ENCODE assay signal across 19 cellular contexts in genomic region chr10:55370021-55370420, GRCh38.
A peak's percentile ranks its signal among the peaks of the same experiment; 100 is the strongest.
DNase-seq lines count a peak whose midpoint lies in the region; ATAC-seq and TF ChIP-seq lines count a peak whose summit lies in the region.
"Had no signal": no experiment of that assay in that cellular context is flagged by ENCODE, and none has a peak within 500 bp of the region (broad histone marks: within the 10 kb centered on the region; RNA-seq: fewer than 3 reads in every experiment).

No MANE protein-coding gene starts in this region.

- ATAC-seq in activated T-helper 17 cell treated with anti-CD3 and anti-CD28 coated beads, Interleukin-2, amount 50 U/mL, for 72 hours (replicated peaks), result no peak
- no peak for ATAC-seq in gastroesophageal sphincter
- ATAC-seq: activated naive CD8-positive, alpha-beta T cell treated with anti-CD3 and anti-CD28 coated beads, Interleukin-2, amount 50 U/mL, for 24 hours had no signal

- H3K27me3 ChIP-seq in gastroesophageal sphincter, result no peaks in the 10 kb centered on the region

- no peaks in the 10 kb centered on the region for H3K27me3 Mint-ChIP-seq in mesothelial cell of epicardium (ENCODE audit: low read depth)
- H3K27me3 Mint-ChIP-seq in activated T-helper 17 cell treated with anti-CD3 and anti-CD28 coated beads, Interleukin-2, amount 50 U/mL, for 72 hours, result no peaks in the 10 kb centered on the region
- H3K27me3 Mint-ChIP-seq: activated CD4-positive, alpha-beta T cell treated with anti-CD3 and anti-CD28 coated beads, Interleukin-2, amount 10 ng/mL, durations not matched to agents 7 days and 5 days; activated naive CD8-positive, alpha-beta T cell treated with anti-CD3 and anti-CD28 coated beads, Interleukin-2, amount 50 U/mL, for 24 hours; activated T-cell treated with anti-CD3 and anti-CD28 coated beads, Interleukin-2, amount 50 U/mL, for 24 hours; IgD-negative memory B cell; stimulated activated naive CD8-positive, alpha-beta T cell treated with anti-CD3 and anti-CD28 coated beads, Interleukin-15, Interleukin-2, amounts not matched to agents 100 ng/mL and 50 ng/mL, for 24 hours had no signal

- peaks cover 41% of the 10 kb centered on the region for H3K4me1 Mint-ChIP-seq in mesothelial cell of epicardium
- no peaks in the 10 kb centered on the region for H3K4me1 Mint-ChIP-seq in activated T-helper 17 cell treated with anti-CD3 and anti-CD28 coated beads, Interleukin-2, amount 50 U/mL, for 72 hours
- H3K4me1 Mint-ChIP-seq: activated CD4-positive, alpha-beta T cell treated with anti-CD3 and anti-CD28 coated beads, Interleukin-2, amount 10 ng/mL, durations not matched to agents 7 days and 5 days; activated naive CD8-positive, alpha-beta T cell treated with anti-CD3 and anti-CD28 coated beads, Interleukin-2, amount 50 U/mL, for 24 hours; IgD-negative memory B cell had no signal

- H3K27ac Mint-ChIP-seq in mesothelial cell of epicardium, result peak overlapping the region; percentile 91
- H3K27ac Mint-ChIP-seq in activated T-helper 17 cell treated with anti-CD3 and anti-CD28 coated beads, Interleukin-2, amount 50 U/mL, for 72 hours, result no peak overlapping the region
- H3K27ac Mint-ChIP-seq: activated CD4-positive, alpha-beta T cell treated with anti-CD3 and anti-CD28 coated beads, Interleukin-2, amount 10 ng/mL, durations not matched to agents 7 days and 5 days; activated naive CD8-positive, alpha-beta T cell treated with anti-CD3 and anti-CD28 coated beads, Interleukin-2, amount 50 U/mL, for 24 hours; activated T-cell treated with anti-CD3 and anti-CD28 coated beads, Interleukin-2, amount 50 U/mL, for 24 hours; IgD-negative memory B cell; stimulated activated naive CD8-positive, alpha-beta T cell treated with anti-CD3 and anti-CD28 coated beads, Interleukin-15, Interleukin-2, amounts not matched to agents 100 ng/mL and 50 ng/mL, for 24 hours had no signal

- H3K36me3 ChIP-seq in gastroesophageal sphincter, result no peaks in the 10 kb centered on the region

- H3K4me3 ChIP-seq in gastroesophageal sphincter, result no peak overlapping the region
- H3K4me3 ChIP-seq: skin epidermis had no signal

- H3K4me1 ChIP-seq in gastroesophageal sphincter, result no peaks in the 10 kb centered on the region

- no peak for TF ChIP-seq EP300 in gastroesophageal sphincter (IDR thresholded peaks at IDR 0.05)

- TF ChIP-seq CTCF in mesothelial cell of epicardium (IDR thresholded peaks at IDR 0.05; ENCODE audit: unreplicated experiment) (no peak), gastroesophageal sphincter (IDR thresholded peaks at IDR 0.05) (no peak)

- no peaks in the 10 kb centered on the region for H3K9me3 ChIP-seq in gastroesophageal sphincter

- H3K27ac ChIP-seq in gastroesophageal sphincter, result no peak overlapping the region

- no peak for TF ChIP-seq POLR2A in gastroesophageal sphincter (IDR thresholded peaks at IDR 0.05)

- peaks cover 24% of the 10 kb centered on the region for H3K36me3 Mint-ChIP-seq in mesothelial cell of epicardium
- H3K36me3 Mint-ChIP-seq in activated T-helper 17 cell treated with anti-CD3 and anti-CD28 coated beads, Interleukin-2, amount 50 U/mL, for 72 hours (ENCODE audit: low read depth), result no peaks in the 10 kb centered on the region
- H3K36me3 Mint-ChIP-seq: IgD-negative memory B cell had no signal

- DNase-seq in Ammon's horn (ENCODE audit: low spot score) (peak; percentile 23), NCI-H1417 (lab: John Stamatoyannopoulos, UW) (peak in 2 of 3 experiments; percentile 2 to 60), amniotic epithelial cell (ENCODE audit: low read depth) (peak; percentile 5), mesothelial cell of epicardium (ENCODE audit: low spot score in 2 of 2, unreplicated experiment in 2 of 2) (no peak), NCI-H345 treated with DMSO at 0.1 percent for 48 hours (lab: John Stamatoyannopoulos, UW; ENCODE audit: unreplicated experiment) (no peak), NCI-H187 (lab: John Stamatoyannopoulos, UW) (no peak)
- DNase-seq: activated CD4-positive, alpha-beta T cell treated with anti-CD3 and anti-CD28 coated beads, Interleukin-2, amount 10 ng/mL, durations not matched to agents 7 days and 5 days; activated naive CD8-positive, alpha-beta T cell treated with anti-CD3 and anti-CD28 coated beads, Interleukin-2, amount 50 U/mL, for 24 hours; activated T-cell treated with anti-CD3 and anti-CD28 coated beads, Interleukin-2, amount 50 U/mL, for 24 hours; AML-193; DMS 273 treated with DMSO at 0.1 percent for 48 hours; NCI-H1105; nucleus accumbens; T1000 had no signal

- H3K9me3 Mint-ChIP-seq in mesothelial cell of epicardium, result peaks cover 26% of the 10 kb centered on the region
- peaks cover 9% of the 10 kb centered on the region for H3K9me3 Mint-ChIP-seq in activated T-helper 17 cell treated with anti-CD3 and anti-CD28 coated beads, Interleukin-2, amount 50 U/mL, for 72 hours
- H3K9me3 Mint-ChIP-seq: activated CD4-positive, alpha-beta T cell treated with anti-CD3 and anti-CD28 coated beads, Interleukin-2, amount 10 ng/mL, durations not matched to agents 7 days and 5 days; activated naive CD8-positive, alpha-beta T cell treated with anti-CD3 and anti-CD28 coated beads, Interleukin-2, amount 50 U/mL, for 24 hours had no signal

- no peak overlapping the region for H3K4me3 Mint-ChIP-seq in mesothelial cell of epicardium
- H3K4me3 Mint-ChIP-seq in activated T-helper 17 cell treated with anti-CD3 and anti-CD28 coated beads, Interleukin-2, amount 50 U/mL, for 72 hours, result no peak overlapping the region
- H3K4me3 Mint-ChIP-seq: activated CD4-positive, alpha-beta T cell treated with anti-CD3 and anti-CD28 coated beads, Interleukin-2, amount 10 ng/mL, durations not matched to agents 7 days and 5 days; activated naive CD8-positive, alpha-beta T cell treated with anti-CD3 and anti-CD28 coated beads, Interleukin-2, amount 50 U/mL, for 24 hours; activated T-cell treated with anti-CD3 and anti-CD28 coated beads, Interleukin-2, amount 50 U/mL, for 24 hours; IgD-negative memory B cell; stimulated activated naive CD8-positive, alpha-beta T cell treated with anti-CD3 and anti-CD28 coated beads, Interleukin-15, Interleukin-2, amounts not matched to agents 100 ng/mL and 50 ng/mL, for 24 hours had no signal

- 25% methylated on average over 1 of the region's 1 CpG for WGBS in gastroesophageal sphincter (ENCODE audit: low coverage in 1 of 2), 2 donors

Comparison
In these comparisons a context has a peak if more than half of its experiments do, and no peak if none do; other contexts are left out.
1. DNase-seq: peak in Ammon's horn (single experiment), NCI-H1417 (2 of 3) and amniotic epithelial cell (single experiment); none in mesothelial cell of epicardium (0 of 2), NCI-H345 treated with DMSO at 0.1 percent for 48 hours (single experiment) and NCI-H187 (0 of 2).